Comparison of ENCODE assay signal across 8 cellular contexts in the genomic region with DNA sequence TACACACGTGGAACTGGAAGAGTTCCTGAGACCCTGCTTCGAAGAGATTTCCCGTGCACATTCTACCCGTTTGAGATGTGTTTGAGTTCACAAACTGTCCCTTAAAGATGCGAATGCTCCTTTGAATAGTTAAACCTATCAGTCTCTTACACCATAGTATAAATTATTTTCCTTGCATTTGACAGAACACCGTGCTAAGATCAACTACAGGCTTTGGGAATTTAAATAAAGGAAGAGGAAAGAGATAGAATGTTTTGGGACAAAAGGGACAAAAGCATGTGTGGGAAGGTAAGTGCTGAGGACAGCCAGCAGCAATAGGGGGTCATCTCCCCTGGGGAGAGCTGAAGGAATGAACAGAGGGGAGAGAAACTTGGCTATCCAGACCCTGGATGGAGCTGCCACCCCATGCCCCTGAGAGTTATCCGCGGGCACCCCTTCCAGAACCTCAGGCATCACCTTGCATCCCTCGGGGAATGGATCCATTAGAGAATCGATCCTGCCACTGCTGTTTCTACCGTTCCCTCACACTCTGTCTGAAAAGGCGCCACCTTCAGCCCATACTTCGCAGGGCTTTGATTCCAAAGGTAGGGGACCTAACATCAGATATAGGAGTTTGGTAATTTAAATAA. TPM values are rescaled to one million over a fixed set of nuclear protein-coding genes. Genes with fewer than 3 reads are reported as not detected.
DNase-seq lines count a peak whose midpoint lies in the region; FAIRE-seq and TF ChIP-seq lines count a peak whose summit lies in the region.

No MANE protein-coding gene starts in this region.

- H2BK120ac ChIP-seq in H1 (replicated peaks; ENCODE audit: low read depth, low read length) = no peak overlapping the region

- H3K36me3 ChIP-seq in BLaER1 (peaks cover 19% of the 10 kb centered on the region), SJCRH30 (peaks cover 11% of the 10 kb centered on the region), H1 (ENCODE audit: control insufficient read depth in 2 of 4, insufficient read depth in 4 of 4, low read length in 3 of 4) (no peaks in the 10 kb centered on the region; a peak in 1 of 8 replicates), osteoblast (ENCODE audit: insufficient read depth, low read length) (no peaks in the 10 kb centered on the region)

- H2BK15ac ChIP-seq in H1 (ENCODE audit: low read length) = no peak overlapping the region

- H3K18ac ChIP-seq in H1 (ENCODE audit: extremely low read depth, low read length) = no peak overlapping the region; the same call in 1 of the 2 replicates

- TF ChIP-seq CTCF in GM20000 (IDR thresholded peaks at IDR 0.05; ENCODE audit: extremely low read depth, missing control alignments) (peak; percentile 8), H1 (IDR thresholded peaks at IDR 0.05; ENCODE audit: control extremely low read depth in 1 of 3, insufficient read depth in 1 of 3, low read depth in 1 of 3, low read length in 3 of 3) (peak; percentile 31 to 50 (median 45)), osteoblast (IDR thresholded peaks at IDR 0.05; ENCODE audit: extremely low read depth, low read depth, low read length) (no peak)

- DNase-seq in GM20000 (ENCODE audit: low spot score) = peak; percentile 49
- peak in 1 of 2 experiments; percentile 41 for DNase-seq in SJCRH30
- DNase-seq in H1 (ENCODE audit: low read depth in 1 of 2, low spot score in 2 of 2) = no peak
- DNase-seq in osteoblast (ENCODE audit: insufficient read length, low spot score, missing footprints) = no peak
- no peak for DNase-seq in GF-D8 (lab: John Stamatoyannopoulos, UW)
- DNase-seq in activated CD8-positive, alpha-beta memory T cell treated with anti-CD3 and anti-CD28 coated beads for 24 hours = no peak
- no peak for DNase-seq in NCI-H2107 treated with DMSO at 0.1 percent for 48 hours (lab: John Stamatoyannopoulos, UW; ENCODE audit: unreplicated experiment)

- WGBS in H1 (ENCODE audit: extremely low coverage in 1 of 2, insufficient coverage in 1 of 2, insufficient read length in 1 of 2, insufficient replicate concordance in 2 of 2, low coverage in 1 of 2, low lambda C conversion rate in 2 of 2, missing lambda C conversion rate in 1 of 2), 2 experiments = 26% methylated on average over 13 of the region's 13 CpGs; no CpG with 5 or more reads in 1 of the 2 experiments

- H3K27ac ChIP-seq in BLaER1 (no peak overlapping the region), SJCRH30 (peak overlapping the region; percentile 25; the same call in 1 of the 2 replicates), H1 (ENCODE audit: low read depth, low read length) (no peak overlapping the region), osteoblast (ENCODE audit: low read depth, low read length) (no peak overlapping the region)

- peaks cover 13% of the 10 kb centered on the region for H3K23me2 ChIP-seq in H1 (ENCODE audit: low read depth, low read length)

- no peak overlapping the region for H4K5ac ChIP-seq in H1 (ENCODE audit: insufficient read length, low read depth, low read length)

- POLR2A ChIA-PET in H1 (lab: Charles Lee; ENCODE audit: partially characterized antibody) = interaction anchor here (1.0 kb wide), 1 partner anchor 27 kb away, joined by 3 read pairs; no protein-coding TSS in a partner anchor

- FAIRE-seq in H1 (lab: Jason Lieb, UNC) = peak; percentile 13

- CTCF ChIA-PET in H1 (lab: Charles Lee; ENCODE audit: partially characterized antibody) = interaction anchor here (0.6 to 1.5 kb wide), 3 partner anchors 23 to 526 kb away, joined by 3 to 6 read pairs (median 5); no protein-coding TSS in a partner anchor

- TF ChIP-seq RAD21 in H1 (IDR thresholded peaks at IDR 0.05 in 1 of 2, conservative IDR thresholded peaks at IDR 0.05 in 1 of 2; ENCODE audit: low read depth in 2 of 2, low read length in 2 of 2) = peak; percentile 17 to 46; a peak in 3 of 4 replicates

- H3K9ac ChIP-seq in BLaER1 = peak overlapping the region; percentile 76; the same call in 1 of the 2 replicates
- H3K9ac ChIP-seq in H1 (replicated peaks in 1 of 4; ENCODE audit: extremely low read depth in 1 of 4, low read depth in 3 of 4, low read length in 3 of 4) = no peak overlapping the region

- no peak overlapping the region for H2BK12ac ChIP-seq in H1 (ENCODE audit: low read depth, low read length)

- H3K14ac ChIP-seq in H1 (ENCODE audit: insufficient read length) = no peak overlapping the region

- H3K4me1 ChIP-seq in BLaER1 (peaks cover 52% of the 10 kb centered on the region), SJCRH30 (peaks cover 10% of the 10 kb centered on the region; the same call in 1 of the 2 replicates), H1 (replicated peaks in 1 of 4; ENCODE audit: control insufficient read depth in 3 of 4, insufficient read depth in 4 of 4, low read length in 3 of 4) (peaks cover 0 to 10% (median 3%) of the 10 kb centered on the region in 4 experiments; a peak in 5 of 7 replicates), osteoblast (ENCODE audit: insufficient read depth, low read length) (peaks cover 23% of the 10 kb centered on the region)

- H2AK5ac ChIP-seq in H1 (ENCODE audit: low read depth, low read length) = no peak overlapping the region

- peaks cover 3 to 4% of the 10 kb centered on the region in 2 experiments; a peak in 2 of 4 replicates for H3K79me2 ChIP-seq in H1 (ENCODE audit: control insufficient read depth in 1 of 2, insufficient read depth in 2 of 2, low read length in 2 of 2)
- H3K79me2 ChIP-seq in osteoblast (ENCODE audit: insufficient read depth, low read length) = peaks cover 8% of the 10 kb centered on the region

- TF ChIP-seq EP300 in H1 (IDR thresholded peaks at IDR 0.05; ENCODE audit: borderline replicate concordance in 1 of 2, low read depth in 2 of 2, low read length in 2 of 2) = no peak

- H3K9me3 ChIP-seq in BLaER1 = no peaks in the 10 kb centered on the region
- no peaks in the 10 kb centered on the region for H3K9me3 ChIP-seq in SJCRH30 (replicated peaks)
- H3K9me3 ChIP-seq in H1 (ENCODE audit: insufficient read depth in 2 of 2, low read depth in 1 of 2, low read length in 1 of 2) = no peaks in the 10 kb centered on the region
- no peaks in the 10 kb centered on the region for H3K9me3 ChIP-seq in osteoblast (ENCODE audit: low read depth, low read length)

- no peak overlapping the region for H2BK5ac ChIP-seq in H1 (ENCODE audit: low read depth, low read length)

- H3K27me3 ChIP-seq in BLaER1 (no peaks in the 10 kb centered on the region), SJCRH30 (no peaks in the 10 kb centered on the region), H1 (replicated peaks in 1 of 4; ENCODE audit: control insufficient read depth in 3 of 4, extremely low read depth in 1 of 4, insufficient read depth in 3 of 4, low read length in 3 of 4) (peaks cover 0 to 1% (median 0%) of the 10 kb centered on the region in 4 experiments; a peak in 4 of 7 replicates), osteoblast (ENCODE audit: insufficient read depth, low read length) (no peaks in the 10 kb centered on the region)

- peaks cover 7% of the 10 kb centered on the region for H3K79me1 ChIP-seq in H1 (ENCODE audit: low read depth, low read length)

- H3K4me2 ChIP-seq in BLaER1 (peak overlapping the region; percentile 91), H1 (ENCODE audit: insufficient read depth in 1 of 2, low read depth in 2 of 2, low read length in 2 of 2) (peak overlapping the region; percentile 50 to 64), osteoblast (ENCODE audit: insufficient read depth, low read length) (peak overlapping the region; percentile 84)

- H4K20me1 ChIP-seq in BLaER1 = peaks cover 32% of the 10 kb centered on the region
- peaks cover 0 to 15% of the 10 kb centered on the region in 2 experiments for H4K20me1 ChIP-seq in H1 (replicated peaks in 1 of 2; ENCODE audit: control insufficient read depth in 1 of 2, insufficient read depth in 2 of 2, low read length in 2 of 2)
- peaks cover 14% of the 10 kb centered on the region for H4K20me1 ChIP-seq in osteoblast (ENCODE audit: insufficient read depth, low read length)

- H2AFZ ChIP-seq in H1 (ENCODE audit: low read length) (no peak overlapping the region; the same call in 1 of the 2 replicates), osteoblast (ENCODE audit: low read length) (peak overlapping the region; percentile 80)

- H3K56ac ChIP-seq in H1 (replicated peaks; ENCODE audit: insufficient read length, low read depth, low read length) = no peak overlapping the region

- H3K23ac ChIP-seq in H1 (ENCODE audit: insufficient read length) = no peak overlapping the region

- H4K8ac ChIP-seq in H1 (ENCODE audit: extremely low read depth, insufficient read depth, low read length) = no peak overlapping the region

- H3K4ac ChIP-seq in H1 (replicated peaks; ENCODE audit: insufficient read length, low read depth, low read length) = no peak overlapping the region

- no peak overlapping the region for H2BK20ac ChIP-seq in H1 (ENCODE audit: low read length)

- no peak overlapping the region for H4K91ac ChIP-seq in H1 (replicated peaks; ENCODE audit: insufficient read length, low read length)

- no peak for TF ChIP-seq POLR2A in H1 (IDR thresholded peaks at IDR 0.05; ENCODE audit: control extremely low read depth in 1 of 2, low read depth in 2 of 2, low read length in 2 of 2)

- H3K4me3 ChIP-seq in BLaER1 (peak overlapping the region; percentile 84), SJCRH30 (peak overlapping the region; percentile 78), H1 (ENCODE audit: extremely low read depth in 1 of 4, insufficient read depth in 2 of 4, low read depth in 3 of 4, low read length in 4 of 4) (peak overlapping the region; percentile 39 to 76 (median 50)), osteoblast (ENCODE audit: insufficient read depth, low read length) (peak overlapping the region; percentile 67)

RNA-seq across cellular contexts. Expression of a gene that starts 0.9 kb away (rescaled TPM):
- 73.2 and 73.9 TPM in 2 replicates for total RNA-seq in SJCRH30 (2014; rRNA removed; shearing (Covaris generic))
- total RNA-seq in H1 (2021; fragmentation: NEBNext Ultra II Directional; extraction: Animal tissue kit (Norgen Biotek cat#: 25700)) = 50.5 and 52.9 TPM in 2 replicates
- 45.1 and 61.8 TPM in 2 replicates for polyA plus RNA-seq in H1 (2011; rRNA removed)
- 42.3 TPM for polyA plus RNA-seq in H1 (2011; cell fraction: cytosol; rRNA removed)
- 128 TPM for polyA plus RNA-seq in H1 (2011; cell fraction: nucleus; rRNA removed)
- 29.0 to 39.1 TPM (median 33.5 TPM) in 4 replicates for polyA plus RNA-seq in H1 (2012, experiment 1 of 2)
- 22.5 TPM for polyA plus RNA-seq in H1 (2012, experiment 2 of 2)
- polyA plus RNA-seq in H1 (2013, experiment 1 of 2) = 38.2 TPM
- 35.0 TPM for polyA plus RNA-seq in H1 (2013, experiment 2 of 2)
- 92.2 and 116 TPM in 2 replicates for polyA minus RNA-seq in H1 (2011; rRNA and poly(A)+ RNA removed)
- polyA minus RNA-seq in H1 (2011; cell fraction: cytosol; rRNA and poly(A)+ RNA removed) = 37.3 TPM
- polyA minus RNA-seq in H1 (2011; cell fraction: nucleus; rRNA and poly(A)+ RNA removed) = 53.5 TPM
- total RNA-seq in osteoblast = 47.4 and 52.2 TPM in 2 replicates

RNA-seq across cellular contexts. Expression of a gene that starts 50.8 kb away (rescaled TPM):
- total RNA-seq in SJCRH30 (2014; rRNA removed; shearing (Covaris generic)) = 9.2 and 10.5 TPM in 2 replicates
- total RNA-seq in H1 (2021; fragmentation: NEBNext Ultra II Directional; extraction: Animal tissue kit (Norgen Biotek cat#: 25700)) = 3.7 and 4.5 TPM in 2 replicates
- 1.4 and 1.5 TPM in 2 replicates for polyA plus RNA-seq in H1 (2011; rRNA removed)
- 2.6 TPM for polyA plus RNA-seq in H1 (2011; cell fraction: cytosol; rRNA removed)
- polyA plus RNA-seq in H1 (2011; cell fraction: nucleus; rRNA removed) = 2.0 TPM
- polyA plus RNA-seq in H1 (2012, experiment 1 of 2) = 1.7 to 2.8 TPM (median 2.0 TPM) in 4 replicates
- polyA plus RNA-seq in H1 (2012, experiment 2 of 2) = 0.68 TPM
- 2.7 TPM for polyA plus RNA-seq in H1 (2013, experiment 1 of 2)
- 2.5 TPM for polyA plus RNA-seq in H1 (2013, experiment 2 of 2)
- polyA minus RNA-seq in H1 (2011; rRNA and poly(A)+ RNA removed) = 3.1 and 4.4 TPM in 2 replicates
- 0.73 TPM for polyA minus RNA-seq in H1 (2011; cell fraction: cytosol; rRNA and poly(A)+ RNA removed)
- polyA minus RNA-seq in H1 (2011; cell fraction: nucleus; rRNA and poly(A)+ RNA removed) = 3.3 TPM
- 7.7 and 8.7 TPM in 2 replicates for total RNA-seq in osteoblast
